ENCODE assay signal across 1 cellular context in the genomic region with DNA sequence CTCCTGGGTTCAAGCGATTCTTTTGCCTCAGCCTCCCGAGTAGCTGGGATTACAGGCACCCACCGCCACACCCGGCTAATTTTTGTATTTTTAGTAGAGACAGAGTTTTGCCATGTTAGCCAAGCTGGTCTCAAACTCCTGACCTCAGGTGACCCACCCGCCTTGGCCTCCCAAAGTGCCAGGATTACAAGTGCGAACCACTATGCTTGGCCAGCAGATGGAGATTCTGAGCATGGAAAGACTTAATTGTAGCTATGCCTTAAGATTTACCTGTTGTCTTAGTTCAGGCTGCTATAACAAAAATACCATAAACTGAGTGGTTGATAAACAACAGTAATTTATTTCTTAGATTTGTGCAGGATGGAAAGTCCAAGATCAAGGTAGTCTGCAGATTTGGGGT.
A peak's percentile ranks its signal among the peaks of the same experiment; 100 is the strongest.
TF ChIP-seq lines count a peak whose summit lies in the region.

No MANE protein-coding gene starts in this region.

TF ChIP-seq in HepG2, 621 proteins besides CTCF, POLR2A, EP300 and RAD21:
- TF ChIP-seq THRA (CRISPR knock-in tag; IDR thresholded peaks at IDR 0.05; ENCODE audit: borderline replicate concordance), result peak; percentile 59; the same call in 1 of the 2 replicates
- TF ChIP-seq RXRB (CRISPR knock-in tag; IDR thresholded peaks at IDR 0.05; ENCODE audit: borderline replicate concordance), result 0 out of 2 replicates have a peak, but pooled peaks have one; percentile 9
- peak; percentile 42 for TF ChIP-seq STAG1 (CRISPR knock-in tag; IDR thresholded peaks at IDR 0.05)
TF ChIP-seq in HepG2: peak in this region for 3; not testable (repeated sequence) for 618.
